In the genomic region with DNA sequence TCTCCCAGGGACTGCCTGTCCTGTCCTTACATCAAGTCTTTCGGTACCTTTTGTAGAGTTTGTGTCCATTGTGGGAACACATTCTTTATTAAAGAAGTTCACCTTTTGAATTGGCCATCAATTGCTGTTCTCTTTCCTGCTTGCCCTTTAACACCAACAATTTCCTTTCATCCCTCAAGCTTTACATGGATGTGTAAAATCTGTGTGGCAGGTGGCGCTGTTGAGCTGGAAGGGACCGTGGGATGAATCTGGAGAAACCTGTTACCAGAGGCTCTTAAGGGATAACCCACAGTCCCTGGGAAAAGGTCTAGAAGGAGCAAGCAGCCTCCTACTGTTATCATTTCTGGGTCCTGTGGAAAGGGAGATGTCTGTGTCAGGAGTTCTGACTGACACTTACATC, we compare ENCODE assay signal across 8 cellular contexts. TPM values are rescaled to one million over a fixed set of nuclear protein-coding genes. Genes with fewer than 3 reads are reported as not detected.
DNase-seq lines count a peak whose midpoint lies in the region; ATAC-seq and TF ChIP-seq lines count a peak whose summit lies in the region.

No MANE protein-coding gene starts in this region.

- H3K27ac Mint-ChIP-seq in CD4-positive, CD25-positive, alpha-beta regulatory T cell: no peak overlapping the region
- no peak overlapping the region for H3K27ac Mint-ChIP-seq in central memory CD8-positive, alpha-beta T cell (ENCODE audit: low read depth)

- no peaks in the 10 kb centered on the region for H3K36me3 Mint-ChIP-seq in CD4-positive, CD25-positive, alpha-beta regulatory T cell
- peaks cover 2% of the 10 kb centered on the region for H3K36me3 Mint-ChIP-seq in central memory CD8-positive, alpha-beta T cell (ENCODE audit: insufficient read depth)

- H3K9me3 Mint-ChIP-seq in CD4-positive, CD25-positive, alpha-beta regulatory T cell: no peaks in the 10 kb centered on the region
- H3K9me3 Mint-ChIP-seq in central memory CD8-positive, alpha-beta T cell: no peaks in the 10 kb centered on the region

- no peak overlapping the region for H3K4me3 Mint-ChIP-seq in CD4-positive, CD25-positive, alpha-beta regulatory T cell
- no peak overlapping the region for H3K4me3 Mint-ChIP-seq in central memory CD8-positive, alpha-beta T cell

- H3K27me3 Mint-ChIP-seq in CD4-positive, CD25-positive, alpha-beta regulatory T cell: peaks cover 20% of the 10 kb centered on the region
- peaks cover 29% of the 10 kb centered on the region for H3K27me3 Mint-ChIP-seq in central memory CD8-positive, alpha-beta T cell

- H3K36me3 ChIP-seq in CD4-positive, CD25-positive, alpha-beta regulatory T cell (ENCODE audit: control insufficient read depth, insufficient read depth, low read length): no peaks in the 10 kb centered on the region

- H3K4me1 ChIP-seq in CD4-positive, CD25-positive, alpha-beta regulatory T cell (ENCODE audit: control insufficient read depth, insufficient read depth, low read length, poor library complexity, severe bottlenecking): peaks cover 8% of the 10 kb centered on the region

- ATAC-seq in CD4-positive, CD25-positive, alpha-beta regulatory T cell (ENCODE audit: low read depth in 2 of 2): no peak
- no peak for ATAC-seq in central memory CD8-positive, alpha-beta T cell (replicated peaks; ENCODE audit: extremely low read depth, poor library complexity, severe bottlenecking)
- ATAC-seq in left colon (peak; percentile 67), GM21825 (IDR thresholded peaks at IDR 0.05; ENCODE audit: unreplicated experiment) (no peak)

- DNase-seq in CD4-positive, CD25-positive, alpha-beta regulatory T cell: peak; percentile 28 to 70 (median 32)
- DNase-seq in HEK293T (ENCODE audit: extremely low spot score) (peak; percentile 82), NCI-H345 treated with DMSO at 0.1 percent for 48 hours (lab: John Stamatoyannopoulos, UW; ENCODE audit: unreplicated experiment) (peak; percentile 64), left colon (peak; percentile 84 to 97)
- peak; percentile 69 for DNase-seq in activated CD4-positive, CD25-positive, alpha-beta regulatory T cell treated with anti-CD3 and anti-CD28 coated beads, Interleukin-2, amount 50 U/mL, for 72 hours
- peak; percentile 18 to 28 for DNase-seq in central memory CD8-positive, alpha-beta T cell (ENCODE audit: low spot score in 2 of 2)
- peak; percentile 70 for DNase-seq in stimulated activated CD4-positive, alpha-beta T cell treated with anti-CD3 and anti-CD28 coated beads, Interleukin-4, amount 100 ng/mL, for 24 hours

- intact Hi-C loops in left colon (cut with DNase I, micrococcal nuclease): no loop called here

- peaks cover 5 to 13% (median 9%) of the 10 kb centered on the region in 4 donors for H3K4me1 Mint-ChIP-seq in CD4-positive, CD25-positive, alpha-beta regulatory T cell
- H3K4me1 Mint-ChIP-seq in central memory CD8-positive, alpha-beta T cell: peaks cover 10% of the 10 kb centered on the region

- no peak overlapping the region for H3K27ac ChIP-seq in CD4-positive, CD25-positive, alpha-beta regulatory T cell (ENCODE audit: insufficient read depth, low read length, poor library complexity, severe bottlenecking)

- CTCF ChIA-PET in HEK293T (lab: Yijun Ruan, JAX): interaction anchor here (0.6 to 1.3 kb wide), 6 partner anchors 8 to 315 kb away, joined by 3 to 5 read pairs (median 4); no protein-coding TSS in a partner anchor

- POLR2A ChIA-PET in HEK293T (lab: Yijun Ruan, JAX): interaction anchor here (0.6 kb wide), 1 partner anchor 8 kb away, joined by 3 read pairs; no protein-coding TSS in a partner anchor

- no peak overlapping the region for H3K4me3 ChIP-seq in CD4-positive, CD25-positive, alpha-beta regulatory T cell (ENCODE audit: low read depth, low read length)

- no peaks in the 10 kb centered on the region for H3K9me3 ChIP-seq in CD4-positive, CD25-positive, alpha-beta regulatory T cell (ENCODE audit: control insufficient read depth in 2 of 2, low read length in 2 of 2)

- peaks cover 2% of the 10 kb centered on the region for H3K27me3 ChIP-seq in CD4-positive, CD25-positive, alpha-beta regulatory T cell (ENCODE audit: control insufficient read depth, insufficient read depth, low read length)

TF ChIP-seq in HEK293T, 16 proteins besides CTCF, POLR2A, EP300 and RAD21:
- 0 out of 2 replicates have a peak, but pooled peaks have one; percentile 15 for TF ChIP-seq CTBP1 (IDR thresholded peaks at IDR 0.05; ENCODE audit: borderline replicate concordance)
- TF ChIP-seq ARNT (IDR thresholded peaks at IDR 0.05): no peak

RNA-seq across cellular contexts. Expression of a gene that starts 7.9 kb away (rescaled TPM):
- 21.5 TPM for total RNA-seq in CD4-positive, CD25-positive, alpha-beta regulatory T cell
- 10 to 100 TPM; 21.4 to 31.2 (median 24.8) TPM for polyA plus RNA-seq in CD4-positive, CD25-positive, alpha-beta regulatory T cell
- 10 to 100 TPM; 32.0 to 35.8 TPM for total RNA-seq in left colon

RNA-seq across cellular contexts. Expression of a gene that starts 30.0 kb away (rescaled TPM):
- total RNA-seq in CD4-positive, CD25-positive, alpha-beta regulatory T cell: not detected
- under 1 TPM in 2 of 4 donors, not detected in 2; 0.16 to 0.33 TPM for polyA plus RNA-seq in CD4-positive, CD25-positive, alpha-beta regulatory T cell
- total RNA-seq in left colon: 100 to 1,000 TPM in 1 of 2 donors, 10 to 100 TPM in 1; 33.0 to 134 TPM

Comparison
In these comparisons a context has a peak if more than half of its experiments do, and no peak if none do; other contexts are left out.
1. DNase-seq: peak in every context shown above with its lines; median percentile 90 in left colon; 82 in HEK293T; 70 in stimulated activated CD4-positive, alpha-beta T cell treated with anti-CD3 and anti-CD28 coated beads, Interleukin-4, amount 100 ng/mL, for 24 hours; 69 in activated CD4-positive, CD25-positive, alpha-beta regulatory T cell treated with anti-CD3 and anti-CD28 coated beads, Interleukin-2, amount 50 U/mL, for 72 hours; 64 in NCI-H345 treated with DMSO at 0.1 percent for 48 hours; 32 in CD4-positive, CD25-positive, alpha-beta regulatory T cell; 23 in central memory CD8-positive, alpha-beta T cell.
2. RNA of a gene that starts 30.0 kb away (total RNA-seq): 33.0 to 134 TPM in left colon; not detected in CD4-positive, CD25-positive, alpha-beta regulatory T cell (single experiment); every median in the first group is over 10 times any median in the second.